Comparison of ENCODE assay signal across 8 cellular contexts in the genomic region with DNA sequence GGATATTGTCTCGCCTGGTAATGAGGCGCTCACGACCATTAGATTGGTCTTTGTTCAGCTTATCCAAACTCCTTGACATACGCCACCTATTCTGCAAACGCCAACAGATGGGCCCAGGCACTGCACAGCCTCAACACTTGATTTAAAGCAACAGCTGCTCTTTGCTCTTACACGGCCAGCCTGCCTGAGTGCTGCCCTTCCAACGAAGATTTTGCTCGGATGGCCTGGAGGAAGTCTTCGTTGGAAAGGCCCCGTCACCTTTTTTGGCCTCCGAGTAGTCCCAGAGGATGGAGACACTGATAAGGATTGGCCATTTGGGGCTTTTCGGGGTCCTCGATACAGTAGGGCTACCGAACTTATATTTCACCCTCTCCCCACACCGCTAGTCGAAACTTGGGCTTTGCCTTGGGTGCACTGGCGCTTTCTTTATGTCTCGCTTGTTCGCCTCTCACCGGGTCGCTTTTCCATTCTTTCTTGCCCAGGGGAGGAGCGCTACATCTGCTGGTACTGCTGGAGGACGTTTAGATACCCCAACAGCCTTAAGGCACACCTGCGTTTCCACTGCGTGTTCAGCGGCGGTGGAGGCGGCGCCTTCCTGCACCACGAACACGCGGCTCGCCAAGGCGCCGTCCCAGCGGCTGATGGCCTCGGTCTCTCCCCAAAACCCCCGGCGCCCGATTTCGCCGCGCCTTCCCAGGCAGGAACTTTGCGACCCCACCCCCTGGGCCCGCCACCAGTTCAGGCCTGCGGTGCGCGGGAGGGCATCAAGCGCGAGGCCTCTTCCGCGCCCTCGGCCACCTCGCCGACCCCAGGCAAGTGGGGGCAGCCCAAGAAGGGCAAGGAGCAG. TPM values are rescaled to one million over a fixed set of nuclear protein-coding genes. Genes with fewer than 3 reads are reported as not detected.
DNase-seq lines count a peak whose midpoint lies in the region; ATAC-seq and TF ChIP-seq lines count a peak whose summit lies in the region.

No MANE protein-coding gene starts in this region.

- peak overlapping the region; percentile 29 for H3K4me3 ChIP-seq in AG04449 (ENCODE audit: low read depth, low read length)

- POLR2A ChIA-PET in AG04449 (lab: Yijun Ruan, JAX) (no interaction called here), RWPE1 (lab: Yijun Ruan, JAX; ENCODE audit: low non-redundant PET) (no interaction called here)

- no peak overlapping the region for H3K27ac ChIP-seq in RWPE1

- DNase-seq in AG04449 (ENCODE audit: low read depth, low spot score) (no peak), NCI-H748 treated with DMSO at 0.1 percent for 48 hours (lab: John Stamatoyannopoulos, UW) (peak; percentile 16), left lobe of liver (ENCODE audit: low spot score) (no peak), activated gamma-delta T cell (lab: John Stamatoyannopoulos, UW) (no peak), cerebellar cortex (ENCODE audit: low spot score) (no peak), NCI-H510A (lab: John Stamatoyannopoulos, UW) (no peak), RWPE1 (ENCODE audit: low spot score) (no peak)

- TF ChIP-seq CTCF in AG04449 (IDR thresholded peaks at IDR 0.05; ENCODE audit: insufficient read depth, low read length, missing control alignments) (no peak), RWPE1 (conservative IDR thresholded peaks at IDR 0.05; ENCODE audit: low read depth) (no peak)

- ATAC-seq in GM19463 (IDR thresholded peaks at IDR 0.05; ENCODE audit: unreplicated experiment): peak; percentile 1
- peak; percentile 30 for ATAC-seq in left lobe of liver

- CTCF ChIA-PET in AG04449 (lab: Yijun Ruan, JAX) (no interaction called here), RWPE1 (lab: Yijun Ruan, JAX) (interaction anchor here (0.5 to 0.9 kb wide), 6 partner anchors 9 to 1212 kb away, joined by 3 to 7 read pairs (median 3); no protein-coding TSS in a partner anchor)

RNA-seq across cellular contexts. Expression of a gene that starts 6.1 kb away (rescaled TPM):
- not detected for total RNA-seq in left lobe of liver

RNA-seq across cellular contexts. Expression of a gene that starts 44.3 kb away (rescaled TPM):
- total RNA-seq in left lobe of liver: 32.3 TPM
